ENCODE assay signal across 29 cellular contexts in genomic region chr1:53285546-53285945, GRCh38.
"Had no signal": no experiment of that assay in that cellular context is flagged by ENCODE, and none has a peak within 500 bp of the region (broad histone marks: within the 10 kb centered on the region; RNA-seq: fewer than 3 reads in every experiment).

No MANE protein-coding gene starts in this region.

- H3K4me3 ChIP-seq: ascending aorta, breast epithelium had no signal

- H3K9me3 ChIP-seq: ascending aorta, breast epithelium had no signal

- H3K27ac ChIP-seq: ascending aorta, brain microvascular endothelial cell, breast epithelium, VCaP had no signal

- H3K4me1 ChIP-seq: ascending aorta, breast epithelium had no signal

- H3K27me3 ChIP-seq: ascending aorta, brain microvascular endothelial cell, breast epithelium had no signal

- H3K36me3 ChIP-seq: brain microvascular endothelial cell, breast epithelium had no signal

- ATAC-seq: activated CD4-positive, CD25-positive, alpha-beta regulatory T cell treated with anti-CD3 and anti-CD28 coated beads, Interleukin-2, amount 50 U/mL, for 24 hours; T-cell; WTC11 had no signal

- DNase-seq: activated CD4-positive, alpha-beta memory T cell treated with anti-CD3 and anti-CD28 coated beads, Interleukin-2, amount 10 ng/mL, durations not matched to agents 7 days and 5 days; activated CD4-positive, alpha-beta T cell treated with anti-CD3 and anti-CD28 coated beads for 1 hour; activated CD4-positive, alpha-beta T cell treated with anti-CD3 and anti-CD28 coated beads for 36 hours; activated CD4-positive, alpha-beta T cell treated with anti-CD3 and anti-CD28 coated beads for 48 hours; activated CD4-positive, alpha-beta T cell treated with anti-CD3 and anti-CD28 coated beads, Interleukin-2, amount 10 ng/mL, durations not matched to agents 7 days and 5 days; activated CD4-positive, alpha-beta T cell treated with anti-CD3 and anti-CD28 coated beads, Interleukin-2, amount 50 U/mL, for 48 hours; activated CD4-positive, CD25-positive, alpha-beta regulatory T cell; activated CD8-positive, alpha-beta memory T cell treated with anti-CD3 and anti-CD28 coated beads for 24 hours; activated CD8-positive, alpha-beta memory T cell treated with anti-CD3 and anti-CD28 coated beads, Interleukin-2, amount 50 U/mL, for 48 hours; activated CD8-positive, alpha-beta T cell treated with anti-CD3 and anti-CD28 coated beads, Interleukin-2, amount 10 ng/mL, durations not matched to agents 7 days and 5 days; activated effector memory CD4-positive, alpha-beta T cell treated with Interleukin-2 at 50 U/mL for 16 hours; activated gamma-delta T cell; activated naive CD4-positive, alpha-beta T cell treated with anti-CD3 and anti-CD28 coated beads, Interleukin-2, amount 10 ng/mL, durations not matched to agents 7 days and 5 days; activated naive CD4-positive, alpha-beta T cell treated with Interleukin-2 at 50 U/mL for 16 hours; activated naive CD8-positive, alpha-beta T cell treated with anti-CD3 and anti-CD28 coated beads, Interleukin-2, amount 10 ng/mL, durations not matched to agents 7 days and 5 days; activated naive CD8-positive, alpha-beta T cell treated with anti-CD3 and anti-CD28 coated beads, Interleukin-2, amount 50 U/mL, for 24 hours; activated T-cell treated with anti-CD3 and anti-CD28 coated beads, Interleukin-2, amount 50 U/mL, for 24 hours; activated T-cell treated with anti-CD3 and anti-CD28 coated beads, Interleukin-2, amount 50 U/mL, for 48 hours; amygdala; anterior cingulate cortex; brain microvascular endothelial cell; central memory CD4-positive, alpha-beta T cell; T-cell; T-helper 9 cell had no signal
